In genomic region chr20:16518068-16518783, GRCh38 we compare ENCODE assay signal across 9 cellular contexts. TPM values are rescaled to one million over a fixed set of nuclear protein-coding genes. Genes with fewer than 3 reads are reported as not detected.
DNase-seq lines count a peak whose midpoint lies in the region; ATAC-seq, FAIRE-seq and TF ChIP-seq lines count a peak whose summit lies in the region.
"Had no signal": no experiment of that assay in that cellular context is flagged by ENCODE, and none has a peak within 500 bp of the region (broad histone marks: within the 10 kb centered on the region; RNA-seq: fewer than 3 reads in every experiment).

No MANE protein-coding gene starts in this region.

- peaks cover 15% of the 10 kb centered on the region for H3K9me3 Mint-ChIP-seq in nephron

- no peak for ATAC-seq in HG03039 (IDR thresholded peaks at IDR 0.05; ENCODE audit: unreplicated experiment)

- peak; percentile 53 to 70 (median 59) for TF ChIP-seq CTCF in nephron (IDR thresholded peaks at IDR 0.05; ENCODE audit: unreplicated experiment in 3 of 3)

- no peak overlapping the region for H3K4me3 Mint-ChIP-seq in nephron
- H3K4me3 Mint-ChIP-seq: stimulated activated naive CD8-positive, alpha-beta T cell treated with anti-CD3 and anti-CD28 coated beads, Interleukin-15, Interleukin-2, amounts not matched to agents 100 ng/mL and 50 ng/mL, for 24 hours had no signal

- H3K27me3 Mint-ChIP-seq in nephron (ENCODE audit: low read depth): peaks cover 4% of the 10 kb centered on the region
- H3K27me3 Mint-ChIP-seq: stimulated activated naive CD8-positive, alpha-beta T cell treated with anti-CD3 and anti-CD28 coated beads, Interleukin-15, Interleukin-2, amounts not matched to agents 100 ng/mL and 50 ng/mL, for 24 hours had no signal

- peaks cover 11% of the 10 kb centered on the region for H3K4me1 Mint-ChIP-seq in nephron

- no peak overlapping the region for H3K27ac Mint-ChIP-seq in nephron
- H3K27ac Mint-ChIP-seq: stimulated activated naive CD8-positive, alpha-beta T cell treated with anti-CD3 and anti-CD28 coated beads, Interleukin-15, Interleukin-2, amounts not matched to agents 100 ng/mL and 50 ng/mL, for 24 hours had no signal

- FAIRE-seq in RCC 7860 (lab: Jason Lieb, UNC): no peak

- DNase-seq in stimulated activated CD4-positive, alpha-beta T cell treated with anti-CD3 and anti-CD28 coated beads, Interleukin-1b, Interleukin-23, amount 100 ng/mL, for 48 hours: peak; percentile 8
- DNase-seq in stimulated activated CD4-positive, alpha-beta T cell treated with anti-CD3 and anti-CD28 coated beads, Interleukin-4, amount 100 ng/mL, for 24 hours: no peak
- peak; percentile 52 for DNase-seq in LHCN-M2 (ENCODE audit: low read depth)
- peak; percentile 8 for DNase-seq in RCC 7860 (ENCODE audit: low spot score)
- peak; percentile 12 to 23 for DNase-seq in erythroblast (lab: John Stamatoyannopoulos, UW)
- DNase-seq in activated CD8-positive, alpha-beta memory T cell treated with anti-CD3 and anti-CD28 coated beads for 24 hours: no peak

- H3K36me3 Mint-ChIP-seq in nephron (ENCODE audit: low read depth): peaks cover 45% of the 10 kb centered on the region

- TF ChIP-seq POLR2A in erythroblast (IDR thresholded peaks at IDR 0.05; ENCODE audit: low read length): no peak

RNA-seq across cellular contexts. Expression of gene KIF16B, which starts 55.0 kb away (rescaled TPM):
- total RNA-seq in LHCN-M2 (2014; rRNA removed): 7.3 and 8.6 TPM in 2 replicates
- polyA plus RNA-seq in LHCN-M2 (2012): 3.4 TPM

Comparison
In these comparisons a context has a peak if more than half of its experiments do, and no peak if none do; other contexts are left out.
1. DNase-seq: peak in stimulated activated CD4-positive, alpha-beta T cell treated with anti-CD3 and anti-CD28 coated beads, Interleukin-1b, Interleukin-23, amount 100 ng/mL, for 48 hours (single experiment), LHCN-M2 (single experiment), RCC 7860 (single experiment) and erythroblast (2 of 2); none in stimulated activated CD4-positive, alpha-beta T cell treated with anti-CD3 and anti-CD28 coated beads, Interleukin-4, amount 100 ng/mL, for 24 hours (single experiment) and activated CD8-positive, alpha-beta memory T cell treated with anti-CD3 and anti-CD28 coated beads for 24 hours (single experiment).